In genomic region chr10:80290474-80291220, GRCh38 we compare ENCODE assay signal across 1 cellular context.
A peak's percentile ranks its signal among the peaks of the same experiment; 100 is the strongest.
TF ChIP-seq lines count a peak whose summit lies in the region.

No MANE protein-coding gene starts in this region.

TF ChIP-seq in HepG2, 621 proteins besides CTCF, POLR2A, EP300 and RAD21 (continued from another document and continues in another):
- 0 out of 2 replicates have a peak, but pooled peaks have one; percentile 30 for TF ChIP-seq ATF2 (CRISPR knock-in tag; IDR thresholded peaks at IDR 0.05)
- TF ChIP-seq, protein P1, sequence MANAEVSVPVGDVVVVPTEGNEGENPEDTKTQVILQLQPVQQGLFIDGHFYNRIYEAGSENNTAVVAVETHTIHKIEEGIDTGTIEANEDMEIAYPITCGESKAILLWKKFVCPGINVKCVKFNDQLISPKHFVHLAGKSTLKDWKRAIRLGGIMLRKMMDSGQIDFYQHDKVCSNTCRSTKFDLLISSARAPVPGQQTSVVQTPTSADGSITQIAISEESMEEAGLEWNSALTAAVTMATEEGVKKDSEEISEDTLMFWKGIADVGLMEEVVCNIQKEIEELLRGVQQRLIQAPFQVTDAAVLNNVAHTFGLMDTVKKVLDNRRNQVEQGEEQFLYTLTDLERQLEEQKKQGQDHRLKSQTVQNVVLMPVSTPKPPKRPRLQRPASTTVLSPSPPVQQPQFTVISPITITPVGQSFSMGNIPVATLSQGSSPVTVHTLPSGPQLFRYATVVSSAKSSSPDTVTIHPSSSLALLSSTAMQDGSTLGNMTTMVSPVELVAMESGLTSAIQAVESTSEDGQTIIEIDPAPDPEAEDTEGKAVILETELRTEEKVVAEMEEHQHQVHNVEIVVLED (CRISPR knock-in tag; IDR thresholded peaks at IDR 0.05; ENCODE audit: borderline replicate concordance), result no peak
- TF ChIP-seq, protein P2, sequence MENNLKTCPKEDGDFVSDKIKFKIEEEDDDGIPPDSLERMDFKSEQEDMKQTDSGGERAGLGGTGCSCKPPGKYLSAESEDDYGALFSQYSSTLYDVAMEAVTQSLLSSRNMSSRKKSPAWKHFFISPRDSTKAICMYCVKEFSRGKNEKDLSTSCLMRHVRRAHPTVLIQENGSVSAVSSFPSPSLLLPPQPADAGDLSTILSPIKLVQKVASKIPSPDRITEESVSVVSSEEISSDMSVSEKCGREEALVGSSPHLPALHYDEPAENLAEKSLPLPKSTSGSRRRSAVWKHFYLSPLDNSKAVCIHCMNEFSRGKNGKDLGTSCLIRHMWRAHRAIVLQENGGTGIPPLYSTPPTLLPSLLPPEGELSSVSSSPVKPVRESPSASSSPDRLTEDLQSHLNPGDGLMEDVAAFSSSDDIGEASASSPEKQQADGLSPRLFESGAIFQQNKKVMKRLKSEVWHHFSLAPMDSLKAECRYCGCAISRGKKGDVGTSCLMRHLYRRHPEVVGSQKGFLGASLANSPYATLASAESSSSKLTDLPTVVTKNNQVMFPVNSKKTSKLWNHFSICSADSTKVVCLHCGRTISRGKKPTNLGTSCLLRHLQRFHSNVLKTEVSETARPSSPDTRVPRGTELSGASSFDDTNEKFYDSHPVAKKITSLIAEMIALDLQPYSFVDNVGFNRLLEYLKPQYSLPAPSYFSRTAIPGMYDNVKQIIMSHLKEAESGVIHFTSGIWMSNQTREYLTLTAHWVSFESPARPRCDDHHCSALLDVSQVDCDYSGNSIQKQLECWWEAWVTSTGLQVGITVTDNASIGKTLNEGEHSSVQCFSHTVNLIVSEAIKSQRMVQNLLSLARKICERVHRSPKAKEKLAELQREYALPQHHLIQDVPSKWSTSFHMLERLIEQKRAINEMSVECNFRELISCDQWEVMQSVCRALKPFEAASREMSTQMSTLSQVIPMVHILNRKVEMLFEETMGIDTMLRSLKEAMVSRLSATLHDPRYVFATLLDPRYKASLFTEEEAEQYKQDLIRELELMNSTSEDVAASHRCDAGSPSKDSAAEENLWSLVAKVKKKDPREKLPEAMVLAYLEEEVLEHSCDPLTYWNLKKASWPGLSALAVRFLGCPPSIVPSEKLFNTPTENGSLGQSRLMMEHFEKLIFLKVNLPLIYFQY (CRISPR knock-in tag; IDR thresholded peaks at IDR 0.05; ENCODE audit: borderline replicate concordance), result no peak
- TF ChIP-seq, protein P3, sequence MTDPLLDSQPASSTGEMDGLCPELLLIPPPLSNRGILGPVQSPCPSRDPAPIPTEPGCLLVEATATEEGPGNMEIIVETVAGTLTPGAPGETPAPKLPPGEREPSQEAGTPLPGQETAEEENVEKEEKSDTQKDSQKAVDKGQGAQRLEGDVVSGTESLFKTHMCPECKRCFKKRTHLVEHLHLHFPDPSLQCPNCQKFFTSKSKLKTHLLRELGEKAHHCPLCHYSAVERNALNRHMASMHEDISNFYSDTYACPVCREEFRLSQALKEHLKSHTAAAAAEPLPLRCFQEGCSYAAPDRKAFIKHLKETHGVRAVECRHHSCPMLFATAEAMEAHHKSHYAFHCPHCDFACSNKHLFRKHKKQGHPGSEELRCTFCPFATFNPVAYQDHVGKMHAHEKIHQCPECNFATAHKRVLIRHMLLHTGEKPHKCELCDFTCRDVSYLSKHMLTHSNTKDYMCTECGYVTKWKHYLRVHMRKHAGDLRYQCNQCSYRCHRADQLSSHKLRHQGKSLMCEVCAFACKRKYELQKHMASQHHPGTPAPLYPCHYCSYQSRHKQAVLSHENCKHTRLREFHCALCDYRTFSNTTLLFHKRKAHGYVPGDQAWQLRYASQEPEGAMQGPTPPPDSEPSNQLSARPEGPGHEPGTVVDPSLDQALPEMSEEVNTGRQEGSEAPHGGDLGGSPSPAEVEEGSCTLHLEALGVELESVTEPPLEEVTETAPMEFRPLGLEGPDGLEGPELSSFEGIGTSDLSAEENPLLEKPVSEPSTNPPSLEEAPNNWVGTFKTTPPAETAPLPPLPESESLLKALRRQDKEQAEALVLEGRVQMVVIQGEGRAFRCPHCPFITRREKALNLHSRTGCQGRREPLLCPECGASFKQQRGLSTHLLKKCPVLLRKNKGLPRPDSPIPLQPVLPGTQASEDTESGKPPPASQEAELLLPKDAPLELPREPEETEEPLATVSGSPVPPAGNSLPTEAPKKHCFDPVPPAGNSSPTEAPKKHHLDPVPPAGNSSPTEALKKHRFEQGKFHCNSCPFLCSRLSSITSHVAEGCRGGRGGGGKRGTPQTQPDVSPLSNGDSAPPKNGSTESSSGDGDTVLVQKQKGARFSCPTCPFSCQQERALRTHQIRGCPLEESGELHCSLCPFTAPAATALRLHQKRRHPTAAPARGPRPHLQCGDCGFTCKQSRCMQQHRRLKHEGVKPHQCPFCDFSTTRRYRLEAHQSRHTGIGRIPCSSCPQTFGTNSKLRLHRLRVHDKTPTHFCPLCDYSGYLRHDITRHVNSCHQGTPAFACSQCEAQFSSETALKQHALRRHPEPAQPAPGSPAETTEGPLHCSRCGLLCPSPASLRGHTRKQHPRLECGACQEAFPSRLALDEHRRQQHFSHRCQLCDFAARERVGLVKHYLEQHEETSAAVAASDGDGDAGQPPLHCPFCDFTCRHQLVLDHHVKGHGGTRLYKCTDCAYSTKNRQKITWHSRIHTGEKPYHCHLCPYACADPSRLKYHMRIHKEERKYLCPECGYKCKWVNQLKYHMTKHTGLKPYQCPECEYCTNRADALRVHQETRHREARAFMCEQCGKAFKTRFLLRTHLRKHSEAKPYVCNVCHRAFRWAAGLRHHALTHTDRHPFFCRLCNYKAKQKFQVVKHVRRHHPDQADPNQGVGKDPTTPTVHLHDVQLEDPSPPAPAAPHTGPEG (CRISPR knock-in tag; IDR thresholded peaks at IDR 0.05), result no peak
- TF ChIP-seq ZFP62 (CRISPR knock-in tag; IDR thresholded peaks at IDR 0.05), result no peak
- TF ChIP-seq, protein P4, sequence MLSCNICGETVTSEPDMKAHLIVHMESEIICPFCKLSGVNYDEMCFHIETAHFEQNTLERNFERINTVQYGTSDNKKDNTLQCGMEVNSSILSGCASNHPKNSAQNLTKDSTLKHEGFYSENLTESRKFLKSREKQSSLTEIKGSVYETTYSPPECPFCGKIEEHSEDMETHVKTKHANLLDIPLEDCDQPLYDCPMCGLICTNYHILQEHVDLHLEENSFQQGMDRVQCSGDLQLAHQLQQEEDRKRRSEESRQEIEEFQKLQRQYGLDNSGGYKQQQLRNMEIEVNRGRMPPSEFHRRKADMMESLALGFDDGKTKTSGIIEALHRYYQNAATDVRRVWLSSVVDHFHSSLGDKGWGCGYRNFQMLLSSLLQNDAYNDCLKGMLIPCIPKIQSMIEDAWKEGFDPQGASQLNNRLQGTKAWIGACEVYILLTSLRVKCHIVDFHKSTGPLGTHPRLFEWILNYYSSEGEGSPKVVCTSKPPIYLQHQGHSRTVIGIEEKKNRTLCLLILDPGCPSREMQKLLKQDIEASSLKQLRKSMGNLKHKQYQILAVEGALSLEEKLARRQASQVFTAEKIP (CRISPR knock-in tag; IDR thresholded peaks at IDR 0.05; ENCODE audit: borderline replicate concordance), result no peak
- TF ChIP-seq, protein P5, sequence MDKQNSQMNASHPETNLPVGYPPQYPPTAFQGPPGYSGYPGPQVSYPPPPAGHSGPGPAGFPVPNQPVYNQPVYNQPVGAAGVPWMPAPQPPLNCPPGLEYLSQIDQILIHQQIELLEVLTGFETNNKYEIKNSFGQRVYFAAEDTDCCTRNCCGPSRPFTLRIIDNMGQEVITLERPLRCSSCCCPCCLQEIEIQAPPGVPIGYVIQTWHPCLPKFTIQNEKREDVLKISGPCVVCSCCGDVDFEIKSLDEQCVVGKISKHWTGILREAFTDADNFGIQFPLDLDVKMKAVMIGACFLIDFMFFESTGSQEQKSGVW (CRISPR knock-in tag; IDR thresholded peaks at IDR 0.05; ENCODE audit: borderline replicate concordance), result no peak
- TF ChIP-seq, protein P6, sequence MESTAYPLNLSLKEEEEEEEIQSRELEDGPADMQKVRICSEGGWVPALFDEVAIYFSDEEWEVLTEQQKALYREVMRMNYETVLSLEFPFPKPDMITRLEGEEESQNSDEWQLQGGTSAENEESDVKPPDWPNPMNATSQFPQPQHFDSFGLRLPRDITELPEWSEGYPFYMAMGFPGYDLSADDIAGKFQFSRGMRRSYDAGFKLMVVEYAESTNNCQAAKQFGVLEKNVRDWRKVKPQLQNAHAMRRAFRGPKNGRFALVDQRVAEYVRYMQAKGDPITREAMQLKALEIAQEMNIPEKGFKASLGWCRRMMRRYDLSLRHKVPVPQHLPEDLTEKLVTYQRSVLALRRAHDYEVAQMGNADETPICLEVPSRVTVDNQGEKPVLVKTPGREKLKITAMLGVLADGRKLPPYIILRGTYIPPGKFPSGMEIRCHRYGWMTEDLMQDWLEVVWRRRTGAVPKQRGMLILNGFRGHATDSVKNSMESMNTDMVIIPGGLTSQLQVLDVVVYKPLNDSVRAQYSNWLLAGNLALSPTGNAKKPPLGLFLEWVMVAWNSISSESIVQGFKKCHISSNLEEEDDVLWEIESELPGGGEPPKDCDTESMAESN (CRISPR knock-in tag; conservative IDR thresholded peaks at IDR 0.05), result no peak
- no peak for TF ChIP-seq NFE2L1 (CRISPR knock-in tag; IDR thresholded peaks at IDR 0.05; ENCODE audit: borderline replicate concordance)
- TF ChIP-seq SRSF4 (IDR thresholded peaks at IDR 0.05; ENCODE audit: low read depth, low read length, poor library complexity, severe bottlenecking), result no peak
- TF ChIP-seq, protein P7, sequence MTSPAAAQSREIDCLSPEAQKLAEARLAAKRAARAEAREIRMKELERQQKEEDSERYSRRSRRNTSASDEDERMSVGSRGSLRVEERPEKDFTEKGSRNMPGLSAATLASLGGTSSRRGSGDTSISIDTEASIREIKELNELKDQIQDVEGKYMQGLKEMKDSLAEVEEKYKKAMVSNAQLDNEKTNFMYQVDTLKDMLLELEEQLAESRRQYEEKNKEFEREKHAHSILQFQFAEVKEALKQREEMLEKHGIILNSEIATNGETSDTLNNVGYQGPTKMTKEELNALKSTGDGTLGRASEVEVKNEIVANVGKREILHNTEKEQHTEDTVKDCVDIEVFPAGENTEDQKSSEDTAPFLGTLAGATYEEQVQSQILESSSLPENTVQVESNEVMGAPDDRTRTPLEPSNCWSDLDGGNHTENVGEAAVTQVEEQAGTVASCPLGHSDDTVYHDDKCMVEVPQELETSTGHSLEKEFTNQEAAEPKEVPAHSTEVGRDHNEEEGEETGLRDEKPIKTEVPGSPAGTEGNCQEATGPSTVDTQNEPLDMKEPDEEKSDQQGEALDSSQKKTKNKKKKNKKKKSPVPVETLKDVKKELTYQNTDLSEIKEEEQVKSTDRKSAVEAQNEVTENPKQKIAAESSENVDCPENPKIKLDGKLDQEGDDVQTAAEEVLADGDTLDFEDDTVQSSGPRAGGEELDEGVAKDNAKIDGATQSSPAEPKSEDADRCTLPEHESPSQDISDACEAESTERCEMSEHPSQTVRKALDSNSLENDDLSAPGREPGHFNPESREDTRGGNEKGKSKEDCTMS (CRISPR knock-in tag; conservative IDR thresholded peaks at IDR 0.05), result no peak
- TF ChIP-seq NCOA1 (CRISPR knock-in tag; IDR thresholded peaks at IDR 0.05), result no peak
- TF ChIP-seq, protein P8, sequence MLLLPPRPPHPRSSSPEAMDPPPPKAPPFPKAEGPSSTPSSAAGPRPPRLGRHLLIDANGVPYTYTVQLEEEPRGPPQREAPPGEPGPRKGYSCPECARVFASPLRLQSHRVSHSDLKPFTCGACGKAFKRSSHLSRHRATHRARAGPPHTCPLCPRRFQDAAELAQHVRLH (CRISPR knock-in tag; IDR thresholded peaks at IDR 0.05; ENCODE audit: borderline replicate concordance, low read depth), result no peak
- TF ChIP-seq, protein P9, sequence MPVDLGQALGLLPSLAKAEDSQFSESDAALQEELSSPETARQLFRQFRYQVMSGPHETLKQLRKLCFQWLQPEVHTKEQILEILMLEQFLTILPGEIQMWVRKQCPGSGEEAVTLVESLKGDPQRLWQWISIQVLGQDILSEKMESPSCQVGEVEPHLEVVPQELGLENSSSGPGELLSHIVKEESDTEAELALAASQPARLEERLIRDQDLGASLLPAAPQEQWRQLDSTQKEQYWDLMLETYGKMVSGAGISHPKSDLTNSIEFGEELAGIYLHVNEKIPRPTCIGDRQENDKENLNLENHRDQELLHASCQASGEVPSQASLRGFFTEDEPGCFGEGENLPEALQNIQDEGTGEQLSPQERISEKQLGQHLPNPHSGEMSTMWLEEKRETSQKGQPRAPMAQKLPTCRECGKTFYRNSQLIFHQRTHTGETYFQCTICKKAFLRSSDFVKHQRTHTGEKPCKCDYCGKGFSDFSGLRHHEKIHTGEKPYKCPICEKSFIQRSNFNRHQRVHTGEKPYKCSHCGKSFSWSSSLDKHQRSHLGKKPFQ (CRISPR knock-in tag; IDR thresholded peaks at IDR 0.05; ENCODE audit: insufficient replicate concordance), result no peak
- 0 out of 2 replicates have a peak, but pooled peaks have one; percentile 43 for TF ChIP-seq SP140L (CRISPR knock-in tag; IDR thresholded peaks at IDR 0.05; ENCODE audit: borderline replicate concordance)
- TF ChIP-seq ZNF772 (CRISPR knock-in tag; IDR thresholded peaks at IDR 0.05), result peak; percentile 61; the same call in 1 of the 2 replicates
- TF ChIP-seq ZEB1 (IDR thresholded peaks at IDR 0.05; ENCODE audit: insufficient replicate concordance, low read depth), result no peak
- peak; percentile 61; the same call in 1 of the 2 replicates for TF ChIP-seq RXRB (CRISPR knock-in tag; IDR thresholded peaks at IDR 0.05; ENCODE audit: borderline replicate concordance)
- no peak for TF ChIP-seq CBX5 (CRISPR knock-in tag; IDR thresholded peaks at IDR 0.05; ENCODE audit: borderline replicate concordance)
- TF ChIP-seq GABPB1 (CRISPR knock-in tag; IDR thresholded peaks at IDR 0.05), result no peak
- no peak for TF ChIP-seq MEIS2 (CRISPR knock-in tag; IDR thresholded peaks at IDR 0.05)
- TF ChIP-seq ZBTB7B (CRISPR knock-in tag; IDR thresholded peaks at IDR 0.05), result no peak
- TF ChIP-seq MTF1 (CRISPR knock-in tag; IDR thresholded peaks at IDR 0.05), result no peak
- no peak for TF ChIP-seq ZFP91 (CRISPR knock-in tag; IDR thresholded peaks at IDR 0.05; ENCODE audit: borderline replicate concordance)
- TF ChIP-seq CHCHD3 (CRISPR knock-in tag; IDR thresholded peaks at IDR 0.05), result no peak
- peak; percentile 51; the same call in 1 of the 2 replicates for TF ChIP-seq FOXK1 (CRISPR knock-in tag; IDR thresholded peaks at IDR 0.05; ENCODE audit: borderline replicate concordance, low read depth)
- TF ChIP-seq NFIB (CRISPR knock-in tag; IDR thresholded peaks at IDR 0.05; ENCODE audit: borderline replicate concordance), result no peak
- TF ChIP-seq ZNF260 (CRISPR knock-in tag; IDR thresholded peaks at IDR 0.05; ENCODE audit: borderline replicate concordance, low read depth), result no peak
- TF ChIP-seq SRSF9 (IDR thresholded peaks at IDR 0.05; ENCODE audit: borderline replicate concordance, insufficient read depth, low read depth, low read length, poor library complexity, severe bottlenecking), result no peak
